In the genomic region with DNA sequence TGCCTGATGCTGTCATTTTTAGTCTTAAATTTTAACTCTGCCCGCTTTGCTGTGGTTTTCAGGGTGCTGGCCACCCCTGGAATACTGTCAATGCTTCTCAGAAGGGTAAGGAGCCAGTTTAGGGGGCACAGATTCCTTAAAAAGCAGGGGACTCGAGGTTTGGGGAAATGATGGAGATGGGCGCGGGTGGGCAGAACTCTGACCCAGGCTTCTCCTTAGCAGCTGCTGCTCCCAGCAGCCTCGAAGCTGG, we compare ENCODE assay signal across 1 cellular context.
A peak's percentile ranks its signal among the peaks of the same experiment; 100 is the strongest.
TF ChIP-seq lines count a peak whose summit lies in the region.

No MANE protein-coding gene starts in this region.

TF ChIP-seq in K562, 482 proteins besides CTCF, POLR2A, EP300 and RAD21 (continues in another document):
- TF ChIP-seq ESRRA (IDR thresholded peaks at IDR 0.05; ENCODE audit: borderline replicate concordance, low read depth): no peak
- no peak for TF ChIP-seq KLF10 (CRISPR knock-in tag; IDR thresholded peaks at IDR 0.05)
- no peak for TF ChIP-seq ELF4 (CRISPR knock-in tag; IDR thresholded peaks at IDR 0.05)
- TF ChIP-seq, protein P1, sequence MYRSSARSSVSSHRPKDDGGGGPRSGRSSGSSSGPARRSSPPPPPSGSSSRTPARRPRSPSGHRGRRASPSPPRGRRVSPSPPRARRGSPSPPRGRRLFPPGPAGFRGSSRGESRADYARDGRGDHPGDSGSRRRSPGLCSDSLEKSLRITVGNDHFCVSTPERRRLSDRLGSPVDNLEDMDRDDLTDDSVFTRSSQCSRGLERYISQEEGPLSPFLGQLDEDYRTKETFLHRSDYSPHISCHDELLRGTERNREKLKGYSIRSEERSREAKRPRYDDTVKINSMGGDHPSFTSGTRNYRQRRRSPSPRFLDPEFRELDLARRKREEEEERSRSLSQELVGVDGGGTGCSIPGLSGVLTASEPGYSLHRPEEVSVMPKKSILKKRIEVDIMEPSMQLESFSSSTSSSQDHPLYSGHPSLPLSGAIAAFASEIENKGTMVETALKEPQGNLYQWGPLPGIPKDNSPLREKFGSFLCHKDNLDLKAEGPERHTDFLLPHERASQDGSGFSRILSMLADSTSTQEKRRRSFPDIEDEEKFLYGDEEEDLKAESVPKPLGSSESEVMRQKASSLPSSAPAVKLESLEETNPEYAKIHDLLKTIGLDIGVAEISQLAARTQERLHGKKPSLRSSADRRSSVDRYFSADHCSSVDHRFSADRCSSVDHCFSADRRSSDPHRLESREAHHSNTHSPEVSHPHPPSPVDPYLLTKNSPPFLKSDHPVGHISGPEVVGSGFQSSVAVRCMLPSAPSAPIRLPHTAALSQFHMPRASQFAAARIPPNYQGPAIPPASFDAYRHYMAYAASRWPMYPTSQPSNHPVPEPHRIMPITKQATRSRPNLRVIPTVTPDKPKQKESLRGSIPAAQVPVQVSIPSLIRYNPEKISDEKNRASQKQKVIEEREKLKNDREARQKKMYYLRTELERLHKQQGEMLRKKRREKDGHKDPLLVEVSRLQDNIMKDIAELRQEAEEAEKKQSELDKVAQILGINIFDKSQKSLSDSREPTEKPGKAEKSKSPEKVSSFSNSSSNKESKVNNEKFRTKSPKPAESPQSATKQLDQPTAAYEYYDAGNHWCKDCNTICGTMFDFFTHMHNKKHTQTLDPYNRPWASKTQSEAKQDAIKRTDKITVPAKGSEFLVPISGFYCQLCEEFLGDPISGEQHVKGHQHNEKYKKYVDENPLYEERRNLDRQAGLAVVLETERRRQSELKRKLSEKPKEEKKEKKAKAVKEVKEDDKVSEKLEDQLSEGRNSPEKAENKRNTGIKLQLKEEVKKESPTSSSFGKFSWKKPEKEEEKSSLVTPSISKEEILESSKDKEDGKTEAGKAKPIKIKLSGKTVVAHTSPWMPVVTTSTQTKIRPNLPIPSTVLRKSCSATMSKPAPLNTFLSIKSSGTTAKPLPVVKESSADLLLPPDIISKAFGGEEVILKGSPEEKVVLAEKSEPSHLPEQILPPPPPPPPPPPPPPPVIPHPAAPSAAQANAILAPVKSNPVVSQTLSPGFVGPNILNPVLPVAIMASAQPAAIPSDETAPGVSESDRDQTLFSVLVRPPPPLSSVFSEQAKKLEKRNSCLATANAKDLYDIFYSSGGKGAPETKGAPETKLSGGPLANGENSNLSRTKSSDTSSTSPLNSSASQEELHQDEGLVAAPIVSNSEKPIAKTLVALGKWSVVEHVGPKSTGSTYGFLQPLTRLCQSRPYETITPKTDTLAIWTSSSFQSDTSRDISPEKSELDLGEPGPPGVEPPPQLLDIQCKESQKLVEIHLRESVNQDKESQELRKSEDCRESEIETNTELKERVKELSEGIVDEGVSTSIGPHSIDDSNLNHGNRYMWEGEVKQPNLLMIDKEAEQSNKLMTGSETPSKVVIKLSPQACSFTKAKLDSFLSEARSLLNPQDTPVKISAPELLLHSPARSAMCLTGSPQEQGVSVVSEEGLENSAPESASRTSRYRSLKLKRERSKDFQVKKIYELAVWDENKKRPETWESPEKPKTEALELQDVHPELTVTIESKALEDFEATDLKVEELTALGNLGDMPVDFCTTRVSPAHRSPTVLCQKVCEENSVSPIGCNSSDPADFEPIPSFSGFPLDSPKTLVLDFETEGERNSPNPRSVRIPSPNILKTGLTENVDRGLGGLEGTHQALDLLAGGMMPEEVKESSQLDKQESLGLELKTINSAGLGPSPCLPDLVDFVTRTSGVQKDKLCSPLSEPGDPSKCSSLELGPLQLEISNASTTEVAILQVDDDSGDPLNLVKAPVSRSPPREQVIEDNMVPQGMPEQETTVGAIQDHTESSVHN (IDR thresholded peaks at IDR 0.05; ENCODE audit: borderline replicate concordance in 1 of 2, low read depth in 1 of 2): no peak
- TF ChIP-seq ZKSCAN1 (IDR thresholded peaks at IDR 0.05; ENCODE audit: low read depth, low read length): no peak
- no peak for TF ChIP-seq DDX20 (tag; IDR thresholded peaks at IDR 0.05; ENCODE audit: low read depth)
- TF ChIP-seq, protein P2, sequence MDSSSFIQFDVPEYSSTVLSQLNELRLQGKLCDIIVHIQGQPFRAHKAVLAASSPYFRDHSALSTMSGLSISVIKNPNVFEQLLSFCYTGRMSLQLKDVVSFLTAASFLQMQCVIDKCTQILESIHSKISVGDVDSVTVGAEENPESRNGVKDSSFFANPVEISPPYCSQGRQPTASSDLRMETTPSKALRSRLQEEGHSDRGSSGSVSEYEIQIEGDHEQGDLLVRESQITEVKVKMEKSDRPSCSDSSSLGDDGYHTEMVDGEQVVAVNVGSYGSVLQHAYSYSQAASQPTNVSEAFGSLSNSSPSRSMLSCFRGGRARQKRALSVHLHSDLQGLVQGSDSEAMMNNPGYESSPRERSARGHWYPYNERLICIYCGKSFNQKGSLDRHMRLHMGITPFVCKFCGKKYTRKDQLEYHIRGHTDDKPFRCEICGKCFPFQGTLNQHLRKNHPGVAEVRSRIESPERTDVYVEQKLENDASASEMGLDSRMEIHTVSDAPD (CRISPR knock-in tag; IDR thresholded peaks at IDR 0.05): no peak
- TF ChIP-seq, protein P3, sequence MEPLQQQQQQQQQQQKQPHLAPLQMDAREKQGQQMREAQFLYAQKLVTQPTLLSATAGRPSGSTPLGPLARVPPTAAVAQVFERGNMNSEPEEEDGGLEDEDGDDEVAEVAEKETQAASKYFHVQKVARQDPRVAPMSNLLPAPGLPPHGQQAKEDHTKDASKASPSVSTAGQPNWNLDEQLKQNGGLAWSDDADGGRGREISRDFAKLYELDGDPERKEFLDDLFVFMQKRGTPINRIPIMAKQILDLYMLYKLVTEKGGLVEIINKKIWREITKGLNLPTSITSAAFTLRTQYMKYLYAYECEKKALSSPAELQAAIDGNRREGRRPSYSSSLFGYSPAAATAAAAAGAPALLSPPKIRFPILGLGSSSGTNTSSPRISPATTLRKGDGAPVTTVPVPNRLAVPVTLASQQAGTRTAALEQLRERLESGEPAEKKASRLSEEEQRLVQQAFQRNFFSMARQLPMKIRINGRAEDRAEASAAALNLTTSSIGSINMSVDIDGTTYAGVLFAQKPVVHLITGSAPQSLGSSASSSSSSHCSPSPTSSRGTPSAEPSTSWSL (CRISPR knock-in tag; IDR thresholded peaks at IDR 0.05; ENCODE audit: borderline replicate concordance): no peak
- no peak for TF ChIP-seq ZNF589 (CRISPR knock-in tag; IDR thresholded peaks at IDR 0.05; ENCODE audit: low read depth)
- TF ChIP-seq TEAD2 (tag; IDR thresholded peaks at IDR 0.05): 0 out of 2 replicates have a peak, but pooled peaks have one; percentile 12
- TF ChIP-seq, protein P4, sequence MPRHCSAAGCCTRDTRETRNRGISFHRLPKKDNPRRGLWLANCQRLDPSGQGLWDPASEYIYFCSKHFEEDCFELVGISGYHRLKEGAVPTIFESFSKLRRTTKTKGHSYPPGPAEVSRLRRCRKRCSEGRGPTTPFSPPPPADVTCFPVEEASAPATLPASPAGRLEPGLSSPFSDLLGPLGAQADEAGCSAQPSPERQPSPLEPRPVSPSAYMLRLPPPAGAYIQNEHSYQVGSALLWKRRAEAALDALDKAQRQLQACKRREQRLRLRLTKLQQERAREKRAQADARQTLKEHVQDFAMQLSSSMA (CRISPR knock-in tag; IDR thresholded peaks at IDR 0.05): no peak
- no peak for TF ChIP-seq CBX8 (IDR thresholded peaks at IDR 0.05; ENCODE audit: borderline replicate concordance, extremely low read depth, low read depth, low read length, poor library complexity, severe bottlenecking)
- TF ChIP-seq, protein P5, sequence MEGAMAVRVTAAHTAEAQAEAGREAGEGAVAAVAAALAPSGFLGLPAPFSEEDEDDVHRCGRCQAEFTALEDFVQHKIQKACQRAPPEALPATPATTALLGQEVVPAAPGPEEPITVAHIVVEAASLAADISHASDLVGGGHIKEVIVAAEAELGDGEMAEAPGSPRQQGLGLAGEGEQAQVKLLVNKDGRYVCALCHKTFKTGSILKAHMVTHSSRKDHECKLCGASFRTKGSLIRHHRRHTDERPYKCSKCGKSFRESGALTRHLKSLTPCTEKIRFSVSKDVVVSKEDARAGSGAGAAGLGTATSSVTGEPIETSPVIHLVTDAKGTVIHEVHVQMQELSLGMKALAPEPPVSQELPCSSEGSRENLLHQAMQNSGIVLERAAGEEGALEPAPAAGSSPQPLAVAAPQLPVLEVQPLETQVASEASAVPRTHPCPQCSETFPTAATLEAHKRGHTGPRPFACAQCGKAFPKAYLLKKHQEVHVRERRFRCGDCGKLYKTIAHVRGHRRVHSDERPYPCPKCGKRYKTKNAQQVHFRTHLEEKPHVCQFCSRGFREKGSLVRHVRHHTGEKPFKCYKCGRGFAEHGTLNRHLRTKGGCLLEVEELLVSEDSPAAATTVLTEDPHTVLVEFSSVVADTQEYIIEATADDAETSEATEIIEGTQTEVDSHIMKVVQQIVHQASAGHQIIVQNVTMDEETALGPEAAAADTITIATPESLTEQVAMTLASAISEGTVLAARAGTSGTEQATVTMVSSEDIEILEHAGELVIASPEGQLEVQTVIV (CRISPR knock-in tag; IDR thresholded peaks at IDR 0.05; ENCODE audit: borderline replicate concordance): no peak
- TF ChIP-seq PHF20 (IDR thresholded peaks at IDR 0.05; ENCODE audit: partially characterized antibody): no peak
- TF ChIP-seq MYC (IDR thresholded peaks at IDR 0.05; ENCODE audit: low read depth, low read length): no peak
- TF ChIP-seq MYC (CRISPR knock-in tag; IDR thresholded peaks at IDR 0.05; ENCODE audit: borderline replicate concordance, low read depth): peak; percentile 74; the same call in 1 of the 2 replicates
- TF ChIP-seq CBX3 (IDR thresholded peaks at IDR 0.05; ENCODE audit: borderline replicate concordance in 1 of 2, low read length in 2 of 2): no peak
- no peak for TF ChIP-seq MEF2D (tag; conservative IDR thresholded peaks at IDR 0.05; ENCODE audit: low read depth)
- TF ChIP-seq C11orf30 (IDR thresholded peaks at IDR 0.05; ENCODE audit: low read depth): no peak
- no peak for TF ChIP-seq ZNF3 (CRISPR knock-in tag; IDR thresholded peaks at IDR 0.05)
- TF ChIP-seq, protein P6, sequence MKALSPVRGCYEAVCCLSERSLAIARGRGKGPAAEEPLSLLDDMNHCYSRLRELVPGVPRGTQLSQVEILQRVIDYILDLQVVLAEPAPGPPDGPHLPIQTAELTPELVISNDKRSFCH (CRISPR knock-in tag; IDR thresholded peaks at IDR 0.05): no peak
- TF ChIP-seq, protein P6 (tag; IDR thresholded peaks at IDR 0.05): 0 out of 2 replicates have a peak, but pooled peaks have one; percentile 37
- no peak for TF ChIP-seq COPS2 (conservative IDR thresholded peaks at IDR 0.05)
- TF ChIP-seq ADNP (tag; IDR thresholded peaks at IDR 0.05): no peak
- TF ChIP-seq, protein P7, sequence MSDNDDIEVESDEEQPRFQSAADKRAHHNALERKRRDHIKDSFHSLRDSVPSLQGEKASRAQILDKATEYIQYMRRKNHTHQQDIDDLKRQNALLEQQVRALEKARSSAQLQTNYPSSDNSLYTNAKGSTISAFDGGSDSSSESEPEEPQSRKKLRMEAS (CRISPR knock-in tag; IDR thresholded peaks at IDR 0.05): no peak
- no peak for TF ChIP-seq ZNF644 (tag; IDR thresholded peaks at IDR 0.05; ENCODE audit: low read depth)
- TF ChIP-seq BCOR (IDR thresholded peaks at IDR 0.05): no peak
- no peak for TF ChIP-seq RNF2 (IDR thresholded peaks at IDR 0.05)
- TF ChIP-seq, protein P8, sequence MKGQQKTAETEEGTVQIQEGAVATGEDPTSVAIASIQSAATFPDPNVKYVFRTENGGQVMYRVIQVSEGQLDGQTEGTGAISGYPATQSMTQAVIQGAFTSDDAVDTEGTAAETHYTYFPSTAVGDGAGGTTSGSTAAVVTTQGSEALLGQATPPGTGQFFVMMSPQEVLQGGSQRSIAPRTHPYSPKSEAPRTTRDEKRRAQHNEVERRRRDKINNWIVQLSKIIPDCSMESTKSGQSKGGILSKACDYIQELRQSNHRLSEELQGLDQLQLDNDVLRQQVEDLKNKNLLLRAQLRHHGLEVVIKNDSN (CRISPR knock-in tag; IDR thresholded peaks at IDR 0.05): no peak
- no peak for TF ChIP-seq PCBP1 (IDR thresholded peaks at IDR 0.05; ENCODE audit: low read depth, low read length, poor library complexity, severe bottlenecking)
- no peak for TF ChIP-seq KLF6 (CRISPR knock-in tag; IDR thresholded peaks at IDR 0.05; ENCODE audit: borderline replicate concordance)
- no peak for TF ChIP-seq ZBTB1 (CRISPR knock-in tag; IDR thresholded peaks at IDR 0.05; ENCODE audit: borderline replicate concordance, low read depth)
- TF ChIP-seq, protein P9, sequence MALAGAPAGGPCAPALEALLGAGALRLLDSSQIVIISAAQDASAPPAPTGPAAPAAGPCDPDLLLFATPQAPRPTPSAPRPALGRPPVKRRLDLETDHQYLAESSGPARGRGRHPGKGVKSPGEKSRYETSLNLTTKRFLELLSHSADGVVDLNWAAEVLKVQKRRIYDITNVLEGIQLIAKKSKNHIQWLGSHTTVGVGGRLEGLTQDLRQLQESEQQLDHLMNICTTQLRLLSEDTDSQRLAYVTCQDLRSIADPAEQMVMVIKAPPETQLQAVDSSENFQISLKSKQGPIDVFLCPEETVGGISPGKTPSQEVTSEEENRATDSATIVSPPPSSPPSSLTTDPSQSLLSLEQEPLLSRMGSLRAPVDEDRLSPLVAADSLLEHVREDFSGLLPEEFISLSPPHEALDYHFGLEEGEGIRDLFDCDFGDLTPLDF (CRISPR knock-in tag; IDR thresholded peaks at IDR 0.05): 0 out of 2 replicates have a peak, but pooled peaks have one; percentile 52
- TF ChIP-seq ZNF444 (CRISPR knock-in tag; IDR thresholded peaks at IDR 0.05): no peak
- no peak for TF ChIP-seq SIN3B (IDR thresholded peaks at IDR 0.05; ENCODE audit: low read depth)
- no peak for TF ChIP-seq FOXA3 (CRISPR knock-in tag; conservative IDR thresholded peaks at IDR 0.05 in 1 of 2, IDR thresholded peaks at IDR 0.05 in 1 of 2)
- no peak for TF ChIP-seq CAMTA2 (CRISPR knock-in tag; conservative IDR thresholded peaks at IDR 0.05)
- no peak for TF ChIP-seq RBFOX2 (IDR thresholded peaks at IDR 0.05; ENCODE audit: low read depth, low read length)
- TF ChIP-seq NFRKB (IDR thresholded peaks at IDR 0.05; ENCODE audit: low read depth): peak; percentile 42; the same call in 1 of the 2 replicates
- TF ChIP-seq, protein P10, sequence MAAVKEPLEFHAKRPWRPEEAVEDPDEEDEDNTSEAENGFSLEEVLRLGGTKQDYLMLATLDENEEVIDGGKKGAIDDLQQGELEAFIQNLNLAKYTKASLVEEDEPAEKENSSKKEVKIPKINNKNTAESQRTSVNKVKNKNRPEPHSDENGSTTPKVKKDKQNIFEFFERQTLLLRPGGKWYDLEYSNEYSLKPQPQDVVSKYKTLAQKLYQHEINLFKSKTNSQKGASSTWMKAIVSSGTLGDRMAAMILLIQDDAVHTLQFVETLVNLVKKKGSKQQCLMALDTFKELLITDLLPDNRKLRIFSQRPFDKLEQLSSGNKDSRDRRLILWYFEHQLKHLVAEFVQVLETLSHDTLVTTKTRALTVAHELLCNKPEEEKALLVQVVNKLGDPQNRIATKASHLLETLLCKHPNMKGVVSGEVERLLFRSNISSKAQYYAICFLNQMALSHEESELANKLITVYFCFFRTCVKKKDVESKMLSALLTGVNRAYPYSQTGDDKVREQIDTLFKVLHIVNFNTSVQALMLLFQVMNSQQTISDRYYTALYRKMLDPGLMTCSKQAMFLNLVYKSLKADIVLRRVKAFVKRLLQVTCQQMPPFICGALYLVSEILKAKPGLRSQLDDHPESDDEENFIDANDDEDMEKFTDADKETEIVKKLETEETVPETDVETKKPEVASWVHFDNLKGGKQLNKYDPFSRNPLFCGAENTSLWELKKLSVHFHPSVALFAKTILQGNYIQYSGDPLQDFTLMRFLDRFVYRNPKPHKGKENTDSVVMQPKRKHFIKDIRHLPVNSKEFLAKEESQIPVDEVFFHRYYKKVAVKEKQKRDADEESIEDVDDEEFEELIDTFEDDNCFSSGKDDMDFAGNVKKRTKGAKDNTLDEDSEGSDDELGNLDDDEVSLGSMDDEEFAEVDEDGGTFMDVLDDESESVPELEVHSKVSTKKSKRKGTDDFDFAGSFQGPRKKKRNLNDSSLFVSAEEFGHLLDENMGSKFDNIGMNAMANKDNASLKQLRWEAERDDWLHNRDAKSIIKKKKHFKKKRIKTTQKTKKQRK (IDR thresholded peaks at IDR 0.05; ENCODE audit: borderline replicate concordance, low read depth, low read length): no peak
- TF ChIP-seq L3MBTL2 (IDR thresholded peaks at IDR 0.05): no peak
